In the genomic region with DNA sequence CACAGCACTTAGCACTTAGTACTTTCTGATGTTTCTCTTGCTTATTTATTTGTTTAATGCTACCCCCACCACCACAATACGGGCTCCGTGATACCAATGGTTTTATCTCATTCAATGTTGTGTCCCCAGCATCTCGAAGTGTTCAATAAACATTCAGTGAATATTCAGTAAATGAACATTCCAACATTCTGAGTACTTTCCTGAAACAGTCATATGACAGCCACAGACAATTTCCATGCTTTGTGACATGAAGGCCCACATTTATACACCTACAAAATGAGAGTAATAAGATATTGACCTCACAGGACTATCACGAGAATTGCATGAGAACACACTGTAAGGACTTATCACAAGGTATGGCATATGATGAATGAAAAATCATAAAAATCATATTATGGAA, we compare ENCODE assay signal across 20 cellular contexts. TPM values are rescaled to one million over a fixed set of nuclear protein-coding genes. Genes with fewer than 3 reads are reported as not detected.
"Had no signal": no experiment of that assay in that cellular context is flagged by ENCODE, and none has a peak within 500 bp of the region (broad histone marks: within the 10 kb centered on the region; RNA-seq: fewer than 3 reads in every experiment).

No MANE protein-coding gene starts in this region.

- ATAC-seq: left colon; left ventricle myocardium superior; mucosa of descending colon; naive thymus-derived CD8-positive, alpha-beta T cell; psoas muscle; right lobe of liver; stimulated activated effector memory CD8-positive, alpha-beta T cell treated with anti-CD3 and anti-CD28 coated beads, Interleukin-12 subunit alpha, Interleukin-12 subunit beta, amount 100 ng/mL, for 72 hours; stimulated activated naive CD8-positive, alpha-beta T cell treated with anti-CD3 and anti-CD28 coated beads, Interleukin-15, Interleukin-2, amounts not matched to agents 100 U/mL and 50 U/mL, for 24 hours had no signal

- DNase-seq: dermis blood vessel endothelial cell; esophagus squamous epithelium; foreskin melanocyte; head of caudate nucleus; left colon; left ventricle myocardium superior; mucosa of descending colon; naive thymus-derived CD8-positive, alpha-beta T cell; psoas muscle; retina; right lobe of liver; stimulated activated CD4-positive, alpha-beta T cell treated with anti-CD3 and anti-CD28 coated beads, Interleukin-4, amount 100 ng/mL, for 1 hour; stimulated activated CD8-positive, alpha-beta memory T cell treated with anti-CD3 and anti-CD28 coated beads, Interleukin-4, amount 100 ng/mL, for 48 hours; stimulated activated naive CD8-positive, alpha-beta T cell treated with anti-CD3 and anti-CD28 coated beads, Interleukin-15, Interleukin-2, amounts not matched to agents 100 U/mL and 50 U/mL, for 24 hours; thyroid gland had no signal

- H3K36me3 ChIP-seq: esophagus squamous epithelium, neutrophil, right lobe of liver, suprapubic skin, thyroid gland had no signal

- FAIRE-seq: urothelium cell line had no signal

- H3K4me2 ChIP-seq: hepatocyte had no signal

- H3K27me3 ChIP-seq: hepatocyte, right lobe of liver, suprapubic skin, thyroid gland had no signal

- H3K27ac ChIP-seq: hepatocyte, neutrophil, psoas muscle, right lobe of liver, suprapubic skin, thyroid gland had no signal

- H2AFZ ChIP-seq: hepatocyte had no signal

- H3K79me2 ChIP-seq: hepatocyte had no signal

- H3K9me3 ChIP-seq: neutrophil, thyroid gland had no signal

- H3K4me3 ChIP-seq: esophagus squamous epithelium, hepatocyte, mucosa of descending colon, psoas muscle, right lobe of liver, suprapubic skin, thyroid gland had no signal

- H3K4me1 ChIP-seq: psoas muscle, right lobe of liver had no signal

RNA-seq across cellular contexts. Expression of a gene that starts 10.8 kb away (rescaled TPM):
- polyA plus RNA-seq: naive thymus-derived CD8-positive, alpha-beta T cell had no signal
